In genomic region chr11:27603376-27603775, GRCh38 we compare ENCODE assay signal across 20 cellular contexts.
"Had no signal": no experiment of that assay in that cellular context is flagged by ENCODE, and none has a peak within 500 bp of the region (broad histone marks: within the 10 kb centered on the region; RNA-seq: fewer than 3 reads in every experiment).

No MANE protein-coding gene starts in this region.

- DNase-seq: dermis blood vessel endothelial cell; effector CD4-positive, alpha-beta T cell; effector memory CD4-positive, alpha-beta T cell; foreskin keratinocyte; glutamatergic neuron; head of caudate nucleus; heart right ventricle; hippocampal formation; left cardiac atrium; left lung; left ventricle myocardium superior; lower lobe of right lung; mesenchymal stem cell; mucosa of descending colon; naive B cell; naive thymus-derived CD8-positive, alpha-beta T cell had no signal

- H3K4me1 ChIP-seq: esophagus muscularis mucosa, foreskin keratinocyte, gastroesophageal sphincter, heart right ventricle, left lung, lower lobe of right lung had no signal

- ATAC-seq: foreskin keratinocyte; gastroesophageal sphincter; heart right ventricle; left cardiac atrium; left lung; left ventricle myocardium superior; lower lobe of right lung; mucosa of descending colon; naive thymus-derived CD8-positive, alpha-beta T cell had no signal

- H3K27ac ChIP-seq: coronary artery, esophagus muscularis mucosa, foreskin keratinocyte, gastroesophageal sphincter, heart right ventricle, left lung, lower lobe of right lung had no signal

- H3K9me3 ChIP-seq: esophagus muscularis mucosa, gastroesophageal sphincter, heart right ventricle, left lung, lower lobe of right lung, mucosa of descending colon had no signal

- H3K4me3 ChIP-seq: coronary artery, dorsolateral prefrontal cortex, esophagus muscularis mucosa, gastroesophageal sphincter, heart right ventricle, left lung, lower lobe of right lung, mucosa of descending colon had no signal

- H3K36me3 ChIP-seq: esophagus muscularis mucosa, gastroesophageal sphincter, heart right ventricle, left lung, lower lobe of right lung had no signal
